Comparison of ENCODE assay signal across 14 cellular contexts in the genomic region with DNA sequence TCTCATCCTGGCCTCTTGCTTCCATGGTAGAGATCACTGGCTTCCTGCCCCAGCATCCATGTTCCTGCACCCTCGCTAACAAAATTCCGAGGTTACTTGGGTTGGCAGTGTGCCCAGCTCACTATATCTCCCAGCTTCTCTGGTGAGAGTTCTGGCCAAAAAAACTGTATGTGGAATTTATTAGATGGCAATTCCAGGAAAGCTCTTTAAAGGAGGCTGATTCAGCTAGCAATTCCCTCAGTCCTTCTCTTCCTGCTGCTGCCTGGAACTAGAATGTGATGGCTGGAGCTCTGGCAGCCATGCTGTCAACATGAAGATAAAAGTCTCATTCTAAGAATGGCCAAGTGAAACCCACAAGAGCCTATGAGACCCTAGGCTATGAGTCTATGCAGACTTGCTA.
DNase-seq lines count a peak whose midpoint lies in the region; ATAC-seq and TF ChIP-seq lines count a peak whose summit lies in the region.
"Had no signal": no experiment of that assay in that cellular context is flagged by ENCODE, and none has a peak within 500 bp of the region (broad histone marks: within the 10 kb centered on the region; RNA-seq: fewer than 3 reads in every experiment).

No MANE protein-coding gene starts in this region.

- ATAC-seq in activated naive CD8-positive, alpha-beta T cell treated with anti-CD3 and anti-CD28 coated beads, Interleukin-2, amount 50 U/mL, for 24 hours: no peak
- no peak for ATAC-seq in naive thymus-derived CD4-positive, alpha-beta T cell
- no peak for ATAC-seq in foreskin keratinocyte
- ATAC-seq: left lobe of liver, Right ventricle myocardium inferior had no signal

- peaks cover 0 to 4% (median 0%) of the 10 kb centered on the region in 5 donors for H3K9me3 Mint-ChIP-seq in CD8-positive, alpha-beta memory T cell
- peaks cover 4% of the 10 kb centered on the region for H3K9me3 Mint-ChIP-seq in activated naive CD8-positive, alpha-beta T cell treated with anti-CD3 and anti-CD28 coated beads, Interleukin-2, amount 50 U/mL, for 24 hours
- peaks cover 0 to 5% (median 0%) of the 10 kb centered on the region in 11 donors for H3K9me3 Mint-ChIP-seq in naive thymus-derived CD4-positive, alpha-beta T cell

- H3K27ac Mint-ChIP-seq in CD8-positive, alpha-beta memory T cell: peak overlapping the region; percentile 56 to 93 (median 84)
- H3K27ac Mint-ChIP-seq in activated naive CD8-positive, alpha-beta T cell treated with anti-CD3 and anti-CD28 coated beads, Interleukin-2, amount 50 U/mL, for 24 hours: peak overlapping the region; percentile 82
- peak overlapping the region in 8 of 9 donors; percentile 67 to 94 (median 82) for H3K27ac Mint-ChIP-seq in naive thymus-derived CD4-positive, alpha-beta T cell
- H3K27ac Mint-ChIP-seq: neural progenitor cell had no signal

- peaks cover 39% of the 10 kb centered on the region for H3K36me3 ChIP-seq in CD8-positive, alpha-beta memory T cell (ENCODE audit: insufficient read depth, low read length)
- H3K36me3 ChIP-seq in KOPT-K1 (ENCODE audit: insufficient read depth, low read length): peaks cover 81% of the 10 kb centered on the region
- H3K36me3 ChIP-seq in naive thymus-derived CD4-positive, alpha-beta T cell (ENCODE audit: control insufficient read depth in 2 of 3, insufficient read depth in 3 of 3, low read length in 3 of 3): peaks cover 19 to 65% (median 20%) of the 10 kb centered on the region in 3 experiments
- H3K36me3 ChIP-seq: neural progenitor cell had no signal

- POLR2A ChIA-PET in CD8-positive, alpha-beta memory T cell (lab: Charles Lee): interaction anchor here (1.1 kb wide), 1 partner anchor 12 kb away, joined by 4 read pairs; no protein-coding TSS in a partner anchor
- POLR2A ChIA-PET in naive thymus-derived CD4-positive, alpha-beta T cell (lab: Charles Lee): interaction anchor here (0.9 to 4.3 kb wide), 5 partner anchors 11 to 142 kb away, joined by 3 to 18 read pairs (median 10); no protein-coding TSS in a partner anchor

- no peak overlapping the region for H3K4me3 ChIP-seq in CD8-positive, alpha-beta memory T cell (ENCODE audit: low read length)
- no peak overlapping the region for H3K4me3 ChIP-seq in naive thymus-derived CD4-positive, alpha-beta T cell (ENCODE audit: low read length)
- H3K4me3 ChIP-seq: neural progenitor cell, suprapubic skin had no signal

- CTCF ChIA-PET in CD8-positive, alpha-beta memory T cell (lab: Charles Lee): interaction anchor here (2.4 to 3.6 kb wide), 3 partner anchors 12 to 142 kb away, joined by 13 to 25 read pairs (median 25); no protein-coding TSS in a partner anchor
- CTCF ChIA-PET in naive thymus-derived CD4-positive, alpha-beta T cell (lab: Charles Lee): interaction anchor here (2.9 kb wide), 1 partner anchor 142 kb away, joined by 19 read pairs; no protein-coding TSS in a partner anchor

- peaks cover 10 to 88% (median 12%) of the 10 kb centered on the region in 3 donors for H3K36me3 Mint-ChIP-seq in CD8-positive, alpha-beta memory T cell
- peaks cover 68% of the 10 kb centered on the region for H3K36me3 Mint-ChIP-seq in activated naive CD8-positive, alpha-beta T cell treated with anti-CD3 and anti-CD28 coated beads, Interleukin-2, amount 50 U/mL, for 24 hours (ENCODE audit: low read depth)
- H3K36me3 Mint-ChIP-seq in naive thymus-derived CD4-positive, alpha-beta T cell: peaks cover 13 to 56% (median 47%) of the 10 kb centered on the region in 5 donors

- no peaks in the 10 kb centered on the region for H3K27me3 ChIP-seq in CD8-positive, alpha-beta memory T cell (ENCODE audit: insufficient read depth, low read length, poor library complexity, severe bottlenecking)
- H3K27me3 ChIP-seq in naive thymus-derived CD4-positive, alpha-beta T cell (ENCODE audit: control insufficient read depth in 2 of 2, insufficient read depth in 2 of 2, low read length in 2 of 2): no peaks in the 10 kb centered on the region
- H3K27me3 ChIP-seq in foreskin keratinocyte: no peaks in the 10 kb centered on the region
- H3K27me3 ChIP-seq: neural progenitor cell, suprapubic skin had no signal

- peaks cover 0 to 2% of the 10 kb centered on the region in 2 donors for H3K27me3 Mint-ChIP-seq in CD8-positive, alpha-beta memory T cell
- no peaks in the 10 kb centered on the region for H3K27me3 Mint-ChIP-seq in activated naive CD8-positive, alpha-beta T cell treated with anti-CD3 and anti-CD28 coated beads, Interleukin-2, amount 50 U/mL, for 24 hours
- H3K27me3 Mint-ChIP-seq in naive thymus-derived CD4-positive, alpha-beta T cell: no peaks in the 10 kb centered on the region

- no peak overlapping the region for H3K27ac ChIP-seq in CD8-positive, alpha-beta memory T cell (ENCODE audit: low read depth, low read length)
- H3K27ac ChIP-seq in KOPT-K1 (ENCODE audit: low read depth, low read length, poor library complexity, severe bottlenecking) (peak overlapping the region; percentile 18), foreskin keratinocyte (no peak overlapping the region)
- H3K27ac ChIP-seq in naive thymus-derived CD4-positive, alpha-beta T cell (ENCODE audit: low read depth, low read length): peak overlapping the region; percentile 14
- H3K27ac ChIP-seq: neural progenitor cell, suprapubic skin had no signal

- peak overlapping the region in 2 of 7 donors; percentile 47 to 66 for H3K4me3 Mint-ChIP-seq in CD8-positive, alpha-beta memory T cell
- H3K4me3 Mint-ChIP-seq in activated naive CD8-positive, alpha-beta T cell treated with anti-CD3 and anti-CD28 coated beads, Interleukin-2, amount 50 U/mL, for 24 hours: no peak overlapping the region
- peak overlapping the region in 2 of 10 donors; percentile 17 to 23 for H3K4me3 Mint-ChIP-seq in naive thymus-derived CD4-positive, alpha-beta T cell

- no peak for DNase-seq in CD8-positive, alpha-beta memory T cell
- DNase-seq in activated naive CD8-positive, alpha-beta T cell treated with anti-CD3 and anti-CD28 coated beads, Interleukin-2, amount 50 U/mL, for 24 hours: no peak
- no peak for DNase-seq in naive thymus-derived CD4-positive, alpha-beta T cell
- DNase-seq in foreskin keratinocyte (no peak), globus pallidus (ENCODE audit: low spot score) (no peak), CD1c-positive myeloid dendritic cell (ENCODE audit: extremely low spot score) (no peak)
- DNase-seq: Kasumi-1, NCI-H2029, NCI-H774 had no signal

- H3K4me1 ChIP-seq in CD8-positive, alpha-beta memory T cell (ENCODE audit: insufficient read depth, low read length): peaks cover 66% of the 10 kb centered on the region
- peaks cover 48 to 69% of the 10 kb centered on the region in 2 donors for H3K4me1 ChIP-seq in naive thymus-derived CD4-positive, alpha-beta T cell (ENCODE audit: control insufficient read depth in 2 of 2, insufficient read depth in 2 of 2, low read length in 2 of 2)
- no peaks in the 10 kb centered on the region for H3K4me1 ChIP-seq in foreskin keratinocyte
- H3K4me1 ChIP-seq: suprapubic skin had no signal

- no peak for TF ChIP-seq CTCF in foreskin keratinocyte (conservative IDR thresholded peaks at IDR 0.05)

- no peaks in the 10 kb centered on the region for H3K9me3 ChIP-seq in CD8-positive, alpha-beta memory T cell (ENCODE audit: low read length)
- H3K9me3 ChIP-seq in KOPT-K1 (ENCODE audit: insufficient read depth, low read length, poor library complexity, severe bottlenecking): no peaks in the 10 kb centered on the region
- H3K9me3 ChIP-seq in naive thymus-derived CD4-positive, alpha-beta T cell (ENCODE audit: control insufficient read depth in 2 of 3, low read length in 3 of 3): no peaks in the 10 kb centered on the region
- H3K9me3 ChIP-seq: suprapubic skin had no signal

- intact Hi-C loops in naive thymus-derived CD4-positive, alpha-beta T cell (cut with micrococcal nuclease): loop anchor here in 1 of 2 donors (5.0 kb wide), 1 partner anchor 90 kb away; the partner anchor contains the start of gene SECISBP2

- H3K4me1 Mint-ChIP-seq in CD8-positive, alpha-beta memory T cell: peaks cover 76 to 84% (median 77%) of the 10 kb centered on the region in 3 donors
- peaks cover 75% of the 10 kb centered on the region for H3K4me1 Mint-ChIP-seq in activated naive CD8-positive, alpha-beta T cell treated with anti-CD3 and anti-CD28 coated beads, Interleukin-2, amount 50 U/mL, for 24 hours
- peaks cover 64 to 71% (median 66%) of the 10 kb centered on the region in 7 donors for H3K4me1 Mint-ChIP-seq in naive thymus-derived CD4-positive, alpha-beta T cell

Comparison
In these comparisons a context has a peak if more than half of its experiments do, and no peak if none do; other contexts are left out.
1. H3K27ac ChIP-seq: peak in KOPT-K1 (single experiment) and naive thymus-derived CD4-positive, alpha-beta T cell (single experiment); none in CD8-positive, alpha-beta memory T cell (single experiment) and foreskin keratinocyte (single experiment).
2. Peak in every context shown above with its lines, with median percentiles within 50 percentile points of each other: H3K27ac Mint-ChIP-seq.